Comparison of ENCODE assay signal across 8 cellular contexts in genomic region chr12:114682920-114683708, GRCh38. TPM values are rescaled to one million over a fixed set of nuclear protein-coding genes. Genes with fewer than 3 reads are reported as not detected.
DNase-seq lines count a peak whose midpoint lies in the region; ATAC-seq and TF ChIP-seq lines count a peak whose summit lies in the region.

No MANE protein-coding gene starts in this region.

- H3K9me2 ChIP-seq in Karpas-422 (replicated peaks; ENCODE audit: insufficient read depth, low read length): no peaks in the 10 kb centered on the region

- WGBS in esophagus squamous epithelium, 2 donors: 1 to 5% methylated on average over 20 to 37 of the region's 51 CpGs

- H4K20me1 ChIP-seq in neural progenitor cell (ENCODE audit: low read depth) (peaks cover 95% of the 10 kb centered on the region), Karpas-422 (ENCODE audit: insufficient read depth, low read depth, low read length) (no peaks in the 10 kb centered on the region)

- H3K4me1 ChIP-seq in RWPE2 (ENCODE audit: insufficient read depth, poor library complexity, severe bottlenecking) (peaks cover 40% of the 10 kb centered on the region), esophagus squamous epithelium (peaks cover 4 to 52% (median 11%) of the 10 kb centered on the region in 3 donors), neural progenitor cell (peaks cover 43% of the 10 kb centered on the region), Karpas-422 (ENCODE audit: low read length) (no peaks in the 10 kb centered on the region)

- H3K27me3 Mint-ChIP-seq in neural progenitor cell (ENCODE audit: insufficient read depth, low read depth): peaks cover 92% of the 10 kb centered on the region

- H3K36me3 ChIP-seq in RWPE2 (ENCODE audit: low read depth): peaks cover 43% of the 10 kb centered on the region
- no peaks in the 10 kb centered on the region for H3K36me3 ChIP-seq in esophagus squamous epithelium
- H3K36me3 ChIP-seq in neural progenitor cell: no peaks in the 10 kb centered on the region
- no peaks in the 10 kb centered on the region for H3K36me3 ChIP-seq in Karpas-422 (ENCODE audit: insufficient read depth, low read length)

- peaks cover 37% of the 10 kb centered on the region for H3K4me1 Mint-ChIP-seq in neural progenitor cell

- H3K27ac ChIP-seq in RWPE2 (ENCODE audit: poor library complexity, severe bottlenecking) (peak overlapping the region; percentile 96), esophagus squamous epithelium (peak overlapping the region; percentile 86 to 94 (median 90)), neural progenitor cell (no peak overlapping the region), Karpas-422 (ENCODE audit: low read length) (no peak overlapping the region)

- peak overlapping the region; percentile 83 for H3K4me3 Mint-ChIP-seq in neural progenitor cell

- H3K9me3 Mint-ChIP-seq in neural progenitor cell: peaks cover 10% of the 10 kb centered on the region

- intact Hi-C loops in esophagus squamous epithelium (cut with DNase I): no loop called here

- no peak for TF ChIP-seq POLR2A in esophagus squamous epithelium (IDR thresholded peaks at IDR 0.05)

- peaks cover 48% of the 10 kb centered on the region for H3F3A ChIP-seq in neural progenitor cell (ENCODE audit: low read depth)

- H3K4me3 ChIP-seq in GM12865 (ENCODE audit: low read depth, low read length) (peak overlapping the region; percentile 41), RWPE2 (ENCODE audit: severe bottlenecking) (peak overlapping the region; percentile 55), esophagus squamous epithelium (peak overlapping the region; percentile 44 to 78 (median 62)), neural progenitor cell (peak overlapping the region; percentile 45), Karpas-422 (ENCODE audit: low read length) (no peak overlapping the region)

- H3K9ac ChIP-seq in neural progenitor cell (no peak overlapping the region), Karpas-422 (ENCODE audit: low read length) (no peak overlapping the region)

- H3K27me3 ChIP-seq in RWPE2 (ENCODE audit: insufficient read depth, poor library complexity, severe bottlenecking): no peaks in the 10 kb centered on the region
- peaks cover 0 to 79% (median 10%) of the 10 kb centered on the region in 4 donors for H3K27me3 ChIP-seq in esophagus squamous epithelium
- H3K27me3 ChIP-seq in neural progenitor cell: peaks cover 99% of the 10 kb centered on the region
- no peaks in the 10 kb centered on the region for H3K27me3 ChIP-seq in Karpas-422 (ENCODE audit: low read length)

- H3K79me2 ChIP-seq in neural progenitor cell (ENCODE audit: low read depth) (no peaks in the 10 kb centered on the region), Karpas-422 (ENCODE audit: low read length) (no peaks in the 10 kb centered on the region)

- H2AFZ ChIP-seq in neural progenitor cell (replicated peaks) (no peak overlapping the region), Karpas-422 (ENCODE audit: low read length) (no peak overlapping the region)

- H3K9me3 ChIP-seq in RWPE2 (ENCODE audit: severe bottlenecking) (no peaks in the 10 kb centered on the region), esophagus squamous epithelium (no peaks in the 10 kb centered on the region), neural progenitor cell (ENCODE audit: low read depth) (no peaks in the 10 kb centered on the region), Karpas-422 (ENCODE audit: low read length) (no peaks in the 10 kb centered on the region)

- H3K36me3 Mint-ChIP-seq in neural progenitor cell: no peaks in the 10 kb centered on the region

- H3K4me2 ChIP-seq in neural progenitor cell: peak overlapping the region; percentile 77
- H3K4me2 ChIP-seq in Karpas-422 (ENCODE audit: low read depth, low read length, poor library complexity, severe bottlenecking): no peak overlapping the region

- ATAC-seq in RWPE2 (ENCODE audit: low read depth): no peak
- no peak for ATAC-seq in GM19397 (IDR thresholded peaks at IDR 0.05; ENCODE audit: unreplicated experiment)
- no peak for ATAC-seq in GM21447 (IDR thresholded peaks at IDR 0.05; ENCODE audit: unreplicated experiment)

- no peak overlapping the region for H3K27ac Mint-ChIP-seq in neural progenitor cell

- DNase-seq in GM12865 (ENCODE audit: low read depth) (no peak), RWPE2 (ENCODE audit: low spot score) (no peak), esophagus squamous epithelium (lab: John Stamatoyannopoulos, UW) (no peak), neural progenitor cell (ENCODE audit: low spot score) (peak; percentile 75), Karpas-422 (no peak), SK-N-DZ (ENCODE audit: low spot score) (no peak)

- no peak for TF ChIP-seq CTCF in GM12865 (IDR thresholded peaks at IDR 0.05; ENCODE audit: insufficient read depth, low read depth, low read length, missing control alignments)
- no peak for TF ChIP-seq CTCF in RWPE2 (IDR thresholded peaks at IDR 0.05; ENCODE audit: poor library complexity, severe bottlenecking)
- TF ChIP-seq CTCF in esophagus squamous epithelium (IDR thresholded peaks at IDR 0.05): no peak
- TF ChIP-seq CTCF in neural progenitor cell (IDR thresholded peaks at IDR 0.05): peak; percentile 6

RNA-seq across cellular contexts. Expression of gene TBX3, which starts 0.9 kb away (rescaled TPM):
- total RNA-seq in esophagus squamous epithelium: 1 to 10 TPM; 2.0 to 2.5 (median 2.4) TPM
- total RNA-seq in neural progenitor cell (ENCODE audit: low replicate concordance): not detected in 2 replicates
- not detected in 2 replicates for total RNA-seq in Karpas-422 (2014; rRNA removed; shearing (Covaris generic); ENCODE audit: low replicate concordance)
- 30.6 and 37.3 TPM in 2 replicates for polyA plus RNA-seq in SK-N-DZ (2014; cell fraction: cytosol; rRNA removed)
- 52.0 and 72.6 TPM in 2 replicates for polyA plus RNA-seq in SK-N-DZ (2014; cell fraction: nucleus; rRNA removed)

Comparison
In these comparisons a context has a peak if more than half of its experiments do, and no peak if none do; other contexts are left out.
1. H3K27ac ChIP-seq: peak in RWPE2 (single experiment) and esophagus squamous epithelium (4 of 4); none in neural progenitor cell (single experiment) and Karpas-422 (single experiment).